Comparison of ENCODE assay signal across 21 cellular contexts in the genomic region with DNA sequence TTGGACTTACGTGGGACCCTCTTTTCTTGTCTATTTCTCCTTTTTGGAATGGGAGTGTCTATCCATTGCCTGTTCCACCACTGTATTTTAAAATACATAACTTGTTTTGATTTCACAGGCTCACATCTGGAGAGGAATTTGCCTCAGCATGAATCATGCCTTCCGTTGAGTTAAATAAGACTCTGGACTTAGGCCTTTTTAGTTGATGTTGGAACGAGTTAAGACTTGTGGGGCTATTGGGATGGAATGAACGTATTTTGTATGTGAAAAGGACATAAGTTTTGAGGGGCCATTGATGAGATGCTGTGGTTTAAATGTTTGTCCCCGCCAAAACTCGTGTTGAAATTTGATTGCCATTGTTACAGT.
DNase-seq lines count a peak whose midpoint lies in the region; ATAC-seq, FAIRE-seq and TF ChIP-seq lines count a peak whose summit lies in the region.
"Had no signal": no experiment of that assay in that cellular context is flagged by ENCODE, and none has a peak within 500 bp of the region (broad histone marks: within the 10 kb centered on the region; RNA-seq: fewer than 3 reads in every experiment).

No MANE protein-coding gene starts in this region.

- no peaks in the 10 kb centered on the region for H3K27me3 Mint-ChIP-seq in astrocyte (ENCODE audit: low read depth, unreplicated experiment)
- H3K27me3 Mint-ChIP-seq in osteocyte (ENCODE audit: unreplicated experiment), result no peaks in the 10 kb centered on the region
- H3K27me3 Mint-ChIP-seq in activated naive CD8-positive, alpha-beta T cell treated with anti-CD3 and anti-CD28 coated beads, Interleukin-2, amount 50 U/mL, for 24 hours, result no peaks in the 10 kb centered on the region
- H3K27me3 Mint-ChIP-seq: activated naive CD4-positive, alpha-beta T cell treated with anti-CD3 and anti-CD28 coated beads, Interleukin-2, amount 10 ng/mL, durations not matched to agents 7 days and 5 days; naive thymus-derived CD4-positive, alpha-beta T cell had no signal

- ATAC-seq in activated naive CD8-positive, alpha-beta T cell treated with anti-CD3 and anti-CD28 coated beads, Interleukin-2, amount 50 U/mL, for 24 hours, result no peak
- ATAC-seq in Right ventricle myocardium inferior, result no peak
- no peak for ATAC-seq in GM19395 (IDR thresholded peaks at IDR 0.05; ENCODE audit: unreplicated experiment)
- ATAC-seq: HCT116; naive thymus-derived CD4-positive, alpha-beta T cell had no signal

- peak overlapping the region; percentile 48 for H3K4me2 ChIP-seq in astrocyte (ENCODE audit: low read length)

- H3K9me3 Mint-ChIP-seq in astrocyte (ENCODE audit: unreplicated experiment) (no peaks in the 10 kb centered on the region), osteocyte (ENCODE audit: unreplicated experiment) (peaks cover 1% of the 10 kb centered on the region)
- H3K9me3 Mint-ChIP-seq in activated naive CD8-positive, alpha-beta T cell treated with anti-CD3 and anti-CD28 coated beads, Interleukin-2, amount 50 U/mL, for 24 hours, result no peaks in the 10 kb centered on the region
- H3K9me3 Mint-ChIP-seq: activated naive CD4-positive, alpha-beta T cell treated with anti-CD3 and anti-CD28 coated beads, Interleukin-2, amount 10 ng/mL, durations not matched to agents 7 days and 5 days; immature natural killer cell had no signal

- intact Hi-C loops in esophagus squamous epithelium (cut with DNase I) (no loop called here), Right ventricle myocardium inferior (cut with DNase I) (no loop called here)

- H3K4me1 Mint-ChIP-seq in astrocyte (ENCODE audit: low read depth, unreplicated experiment), result peaks cover 11% of the 10 kb centered on the region
- peaks cover 21% of the 10 kb centered on the region for H3K4me1 Mint-ChIP-seq in osteocyte (ENCODE audit: unreplicated experiment)
- H3K4me1 Mint-ChIP-seq in activated naive CD8-positive, alpha-beta T cell treated with anti-CD3 and anti-CD28 coated beads, Interleukin-2, amount 50 U/mL, for 24 hours, result no peaks in the 10 kb centered on the region
- H3K4me1 Mint-ChIP-seq: activated naive CD4-positive, alpha-beta T cell treated with anti-CD3 and anti-CD28 coated beads, Interleukin-2, amount 10 ng/mL, durations not matched to agents 7 days and 5 days; immature natural killer cell; naive thymus-derived CD4-positive, alpha-beta T cell had no signal

- peak; percentile 13 for FAIRE-seq in astrocyte (lab: Jason Lieb, UNC)

- DNase-seq in EH (ENCODE audit: low read depth) (peak; percentile 32), astrocyte (ENCODE audit: low read depth) (peak; percentile 69), esophagus squamous epithelium (lab: John Stamatoyannopoulos, UW) (no peak), osteocyte (ENCODE audit: extremely low spot score, unreplicated experiment) (no peak), superior temporal gyrus (ENCODE audit: extremely low spot score) (no peak), Right ventricle myocardium inferior (ENCODE audit: missing footprints) (no peak)
- DNase-seq in activated naive CD8-positive, alpha-beta T cell treated with anti-CD3 and anti-CD28 coated beads, Interleukin-2, amount 50 U/mL, for 24 hours, result no peak
- DNase-seq: ACHN; activated CD4-positive, alpha-beta T cell treated with anti-CD3 and anti-CD28 coated beads, Interleukin-2, amount 50 U/mL, for 1 hour; activated naive CD4-positive, alpha-beta T cell treated with anti-CD3 and anti-CD28 coated beads, Interleukin-2, amount 10 ng/mL, durations not matched to agents 7 days and 5 days; caudate nucleus; effector CD8-positive, alpha-beta T cell; immature natural killer cell; naive thymus-derived CD4-positive, alpha-beta T cell; NCI-H187 treated with DMSO at 0.1 percent for 48 hours; NCI-H446 treated with DMSO at 0.1 percent for 48 hours; stimulated activated naive CD4-positive, alpha-beta T cell had no signal

- H3K4me3 Mint-ChIP-seq in astrocyte (ENCODE audit: unreplicated experiment), result no peak overlapping the region
- no peak overlapping the region for H3K4me3 Mint-ChIP-seq in osteocyte (ENCODE audit: unreplicated experiment)
- no peak overlapping the region for H3K4me3 Mint-ChIP-seq in activated naive CD8-positive, alpha-beta T cell treated with anti-CD3 and anti-CD28 coated beads, Interleukin-2, amount 50 U/mL, for 24 hours
- H3K4me3 Mint-ChIP-seq: activated naive CD4-positive, alpha-beta T cell treated with anti-CD3 and anti-CD28 coated beads, Interleukin-2, amount 10 ng/mL, durations not matched to agents 7 days and 5 days; immature natural killer cell; naive thymus-derived CD4-positive, alpha-beta T cell had no signal

- H3K27ac ChIP-seq in astrocyte (ENCODE audit: low read depth, low read length) (peak overlapping the region; percentile 31), esophagus squamous epithelium (peak overlapping the region; percentile 58 to 80 (median 68))
- H3K27ac ChIP-seq: prostate gland had no signal

- no peak overlapping the region for H3K9ac ChIP-seq in astrocyte (ENCODE audit: low read length)

- WGBS in esophagus squamous epithelium, 2 donors, result 30 to 39% methylated on average over 5 to 6 of the region's 6 CpGs

- H3K36me3 Mint-ChIP-seq in astrocyte (ENCODE audit: low read depth, unreplicated experiment) (no peaks in the 10 kb centered on the region), osteocyte (ENCODE audit: unreplicated experiment) (no peaks in the 10 kb centered on the region)
- H3K36me3 Mint-ChIP-seq in activated naive CD8-positive, alpha-beta T cell treated with anti-CD3 and anti-CD28 coated beads, Interleukin-2, amount 50 U/mL, for 24 hours (ENCODE audit: low read depth), result no peaks in the 10 kb centered on the region
- H3K36me3 Mint-ChIP-seq: activated naive CD4-positive, alpha-beta T cell treated with anti-CD3 and anti-CD28 coated beads, Interleukin-2, amount 10 ng/mL, durations not matched to agents 7 days and 5 days; immature natural killer cell; naive thymus-derived CD4-positive, alpha-beta T cell had no signal

- H3K9me3 ChIP-seq in astrocyte (ENCODE audit: insufficient read depth, low read depth, low read length), result no peaks in the 10 kb centered on the region
- no peaks in the 10 kb centered on the region for H3K9me3 ChIP-seq in esophagus squamous epithelium
- H3K9me3 ChIP-seq: prostate gland had no signal

- H4K20me1 ChIP-seq in astrocyte (ENCODE audit: insufficient read depth, low read length), result no peaks in the 10 kb centered on the region

- no peaks in the 10 kb centered on the region for H3K36me3 ChIP-seq in astrocyte (ENCODE audit: insufficient read depth, low read length)
- H3K36me3 ChIP-seq in esophagus squamous epithelium, result no peaks in the 10 kb centered on the region
- H3K36me3 ChIP-seq: prostate gland had no signal

- no peak overlapping the region for H3K27ac Mint-ChIP-seq in astrocyte (ENCODE audit: unreplicated experiment)
- peak overlapping the region; percentile 80 for H3K27ac Mint-ChIP-seq in osteocyte (ENCODE audit: unreplicated experiment)
- no peak overlapping the region for H3K27ac Mint-ChIP-seq in activated naive CD8-positive, alpha-beta T cell treated with anti-CD3 and anti-CD28 coated beads, Interleukin-2, amount 50 U/mL, for 24 hours
- H3K27ac Mint-ChIP-seq: activated naive CD4-positive, alpha-beta T cell treated with anti-CD3 and anti-CD28 coated beads, Interleukin-2, amount 10 ng/mL, durations not matched to agents 7 days and 5 days; immature natural killer cell; naive thymus-derived CD4-positive, alpha-beta T cell had no signal

- no peaks in the 10 kb centered on the region for H3K27me3 ChIP-seq in astrocyte (ENCODE audit: insufficient read depth, low read length)
- H3K27me3 ChIP-seq in esophagus squamous epithelium, result no peaks in the 10 kb centered on the region

- H3K4me3 ChIP-seq in astrocyte (ENCODE audit: insufficient read depth, low read depth, low read length), result no peak overlapping the region
- peak overlapping the region in 1 of 4 donors; percentile 26 for H3K4me3 ChIP-seq in esophagus squamous epithelium
- H3K4me3 ChIP-seq: lung, prostate gland had no signal

- H3K79me2 ChIP-seq in astrocyte (ENCODE audit: insufficient read depth, low read length), result no peaks in the 10 kb centered on the region

- TF ChIP-seq POLR2A in esophagus squamous epithelium (IDR thresholded peaks at IDR 0.05), result no peak

- H3K4me1 ChIP-seq in astrocyte (ENCODE audit: insufficient read depth, low read length) (peaks cover 12% of the 10 kb centered on the region), esophagus squamous epithelium (peaks cover 0 to 5% (median 0%) of the 10 kb centered on the region in 3 donors)
- H3K4me1 ChIP-seq: prostate gland had no signal

- TF ChIP-seq CTCF in astrocyte (IDR thresholded peaks at IDR 0.05; ENCODE audit: insufficient read depth, low read depth, low read length) (no peak), esophagus squamous epithelium (IDR thresholded peaks at IDR 0.05) (no peak), osteocyte (IDR thresholded peaks at IDR 0.05) (no peak)

- H2AFZ ChIP-seq in astrocyte (ENCODE audit: low read depth, low read length), result no peak overlapping the region

Comparison
In these comparisons a context has a peak if more than half of its experiments do, and no peak if none do; other contexts are left out.
1. DNase-seq: peak in EH (single experiment) and astrocyte (single experiment); none in esophagus squamous epithelium (single experiment), osteocyte (single experiment), superior temporal gyrus (single experiment), activated naive CD8-positive, alpha-beta T cell treated with anti-CD3 and anti-CD28 coated beads, Interleukin-2, amount 50 U/mL, for 24 hours (single experiment) and Right ventricle myocardium inferior (single experiment).